In genomic region chr12:100199347-100200136, GRCh38 we compare ENCODE assay signal across 8 cellular contexts. TPM values are rescaled to one million over a fixed set of nuclear protein-coding genes. Genes with fewer than 3 reads are reported as not detected.
DNase-seq lines count a peak whose midpoint lies in the region; ATAC-seq and TF ChIP-seq lines count a peak whose summit lies in the region.

No MANE protein-coding gene starts in this region.

- POLR2A ChIA-PET in activated B cell treated with CpG ODN at 0.5 μM for 24 hours (lab: Charles Lee): interaction anchor here (1.9 kb wide), 1 partner anchor 67 kb away, joined by 26 read pairs; the partner anchor contains the start of genes DEPDC4 and SCYL2

- H3K27me3 ChIP-seq in liver (ENCODE audit: control insufficient read depth in 4 of 4, insufficient read depth in 4 of 4, low read length in 3 of 4): no peaks in the 10 kb centered on the region

- peaks cover 20% of the 10 kb centered on the region for H3K36me3 Mint-ChIP-seq in activated B cell treated with CpG ODN at 0.5 μM for 24 hours (ENCODE audit: low read depth)

- peak; percentile 35 to 78 for DNase-seq in NCI-H524 (lab: John Stamatoyannopoulos, UW)
- no peak for DNase-seq in NCI-H524 treated with DMSO at 0.1 percent for 48 hours (lab: John Stamatoyannopoulos, UW)
- peak; percentile 90 for DNase-seq in NCI-H146 (lab: John Stamatoyannopoulos, UW)
- DNase-seq in activated B cell treated with CpG ODN at 0.5 μM for 24 hours: peak; percentile 75
- DNase-seq in cerebellar cortex (ENCODE audit: low spot score): peak; percentile 60
- peak; percentile 56 to 76 for DNase-seq in stimulated activated CD4-positive, alpha-beta T cell treated with anti-CD3 and anti-CD28 coated beads, Interleukin-4, amount 100 ng/mL, for 48 hours (ENCODE audit: low read depth in 2 of 2)

- no peak for TF ChIP-seq RAD21 in liver (IDR thresholded peaks at IDR 0.05)

- no peaks in the 10 kb centered on the region for H3K27me3 Mint-ChIP-seq in activated B cell treated with CpG ODN at 0.5 μM for 24 hours

- peaks cover 29% of the 10 kb centered on the region for H3K4me1 Mint-ChIP-seq in activated B cell treated with CpG ODN at 0.5 μM for 24 hours

- H3K4me3 Mint-ChIP-seq in activated B cell treated with CpG ODN at 0.5 μM for 24 hours: peak overlapping the region; percentile 98

- CTCF ChIA-PET in activated B cell treated with CpG ODN at 0.5 μM for 24 hours (lab: Charles Lee): no interaction called here

- peak overlapping the region; percentile 47 to 53 for H3K27ac ChIP-seq in liver (ENCODE audit: low read depth in 1 of 2, low read length in 2 of 2)

- intact Hi-C loops in activated B cell treated with CpG ODN at 0.5 μM for 24 hours (cut with micrococcal nuclease): loop anchor here (1.0 to 10.0 kb wide), 8 partner anchors 35 to 1633 kb away; partner anchors contain the start of genes BLTP3B, DEPDC4, GAS2L3 and GNPTAB

- peaks cover 6 to 29% (median 23%) of the 10 kb centered on the region in 4 donors for H3K4me1 ChIP-seq in liver (ENCODE audit: control insufficient read depth in 4 of 4, insufficient read depth in 4 of 4, low read length in 3 of 4)

- H3K4me3 ChIP-seq in liver (ENCODE audit: low read depth in 1 of 3, low read length in 3 of 3): peak overlapping the region; percentile 87 to 93 (median 87)

- peak overlapping the region; percentile 95 for H3K27ac Mint-ChIP-seq in activated B cell treated with CpG ODN at 0.5 μM for 24 hours

- H3K9ac ChIP-seq in liver (ENCODE audit: low read depth in 1 of 2, low read length in 2 of 2): peak overlapping the region; percentile 36 to 50

- H3K9me3 Mint-ChIP-seq in activated B cell treated with CpG ODN at 0.5 μM for 24 hours: no peaks in the 10 kb centered on the region

- no peaks in the 10 kb centered on the region for H3K9me3 ChIP-seq in liver (ENCODE audit: control insufficient read depth in 4 of 4, low read length in 3 of 4)

- TF ChIP-seq CTCF in activated B cell treated with CpG ODN at 0.5 μM for 24 hours (IDR thresholded peaks at IDR 0.05) (no peak), liver (IDR thresholded peaks at IDR 0.05; ENCODE audit: low read depth, low read length, missing input control) (no peak)

- peaks cover 0 to 3% (median 2%) of the 10 kb centered on the region in 4 donors for H3K36me3 ChIP-seq in liver (ENCODE audit: control insufficient read depth in 4 of 4, insufficient read depth in 3 of 4, low read depth in 1 of 4, low read length in 3 of 4)

- ATAC-seq in HG02870 (IDR thresholded peaks at IDR 0.05; ENCODE audit: unreplicated experiment) (peak; percentile 64), activated B cell treated with CpG ODN at 0.5 μM for 24 hours (ENCODE audit: low read depth) (peak; percentile 77)

- 1% methylated on average over 78 of the region's 78 CpGs for WGBS in liver

TF ChIP-seq in liver, 16 proteins besides CTCF, POLR2A, EP300 and RAD21:
- TF ChIP-seq HNF4G (IDR thresholded peaks at IDR 0.05): no peak
- peak; percentile 32 to 35 for TF ChIP-seq RXRA (IDR thresholded peaks at IDR 0.05)
- TF ChIP-seq NR2F2 (IDR thresholded peaks at IDR 0.05): no peak
- TF ChIP-seq GABPA (IDR thresholded peaks at IDR 0.05 in 1 of 2, conservative IDR thresholded peaks at IDR 0.05 in 1 of 2): peak in 1 of 2 donors; percentile 70
- TF ChIP-seq SP1 (IDR thresholded peaks at IDR 0.05): no peak
- peak in 1 of 2 donors; percentile 37 for TF ChIP-seq HNF4A (conservative IDR thresholded peaks at IDR 0.05)
- TF ChIP-seq YY1 (IDR thresholded peaks at IDR 0.05): peak; percentile 15
- TF ChIP-seq REST (IDR thresholded peaks at IDR 0.05): no peak

RNA-seq across cellular contexts. Expression of gene ACTR6, which starts 1.1 kb away (rescaled TPM):
- 23.5 and 27.5 TPM in 2 replicates for total RNA-seq in activated B cell treated with CpG ODN at 0.5 μM for 24 hours
- 1 to 10 TPM; 6.9 to 9.7 TPM for total RNA-seq in liver
- polyA plus RNA-seq in liver: 1 to 10 TPM; 7.9 to 9.5 TPM

RNA-seq across cellular contexts. Expression of gene BLTP3B, which starts 56.9 kb away (rescaled TPM):
- total RNA-seq in activated B cell treated with CpG ODN at 0.5 μM for 24 hours (22.3 and 22.5 TPM in 2 replicates), liver (10 to 100 TPM; 25.4 to 36.8 TPM)
- polyA plus RNA-seq in liver: 10 to 100 TPM; 11.0 to 11.8 TPM
